1 cellular context compared by ENCODE assay signal in the genomic region with DNA sequence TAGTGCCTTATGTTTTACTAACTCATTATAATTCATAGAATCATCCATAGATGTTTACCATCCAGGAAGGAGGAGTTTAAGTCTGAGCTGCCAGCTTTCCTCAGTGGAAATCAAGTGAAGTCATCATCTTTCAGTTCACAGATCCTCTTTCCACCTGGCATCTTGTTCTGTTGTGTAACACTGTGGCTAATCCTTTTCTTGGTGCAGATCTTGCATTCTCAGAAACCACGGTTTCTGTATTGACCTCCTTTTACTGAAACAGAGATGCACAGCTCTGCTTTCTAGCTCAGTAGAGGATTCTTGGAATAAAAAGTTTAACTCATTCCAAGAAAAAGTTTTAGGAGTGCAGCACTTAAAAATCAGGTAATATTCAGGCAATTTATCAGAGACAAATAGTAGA. TPM values are rescaled to one million over a fixed set of nuclear protein-coding genes. Genes with fewer than 3 reads are reported as not detected.
"Had no signal": no experiment of that assay in that cellular context is flagged by ENCODE, and none has a peak within 500 bp of the region (broad histone marks: within the 10 kb centered on the region; RNA-seq: fewer than 3 reads in every experiment).

No MANE protein-coding gene starts in this region.

RNA-seq across cellular contexts. Expression of a gene that starts 38.1 kb away (rescaled TPM):
- total RNA-seq: adrenal gland had no signal
- polyA plus RNA-seq: adrenal gland had no signal
